ENCODE assay signal across 10 cellular contexts in the genomic region with DNA sequence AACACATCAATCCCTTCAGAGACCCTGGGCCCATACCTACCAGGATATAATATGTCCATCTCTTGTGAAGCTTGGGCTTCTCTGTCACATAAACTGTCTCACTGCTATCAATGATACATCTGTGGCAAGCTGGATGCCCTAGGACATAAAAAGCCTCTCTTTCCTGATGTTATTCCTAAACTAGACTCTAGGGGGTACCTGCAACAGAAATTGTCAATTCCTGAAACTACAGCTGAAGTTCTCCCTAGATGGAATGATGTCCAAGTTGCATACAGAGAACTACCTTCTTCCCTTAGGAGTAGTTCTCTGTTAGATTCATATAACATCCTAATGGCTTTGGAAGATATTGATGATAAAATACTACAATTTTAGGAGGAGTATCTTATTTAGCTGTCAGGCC. TPM values are rescaled to one million over a fixed set of nuclear protein-coding genes. Genes with fewer than 3 reads are reported as not detected.
DNase-seq lines count a peak whose midpoint lies in the region; ATAC-seq and TF ChIP-seq lines count a peak whose summit lies in the region.
"Had no signal": no experiment of that assay in that cellular context is flagged by ENCODE, and none has a peak within 500 bp of the region (broad histone marks: within the 10 kb centered on the region; RNA-seq: fewer than 3 reads in every experiment).

No MANE protein-coding gene starts in this region.

- no peak overlapping the region for H3K4me3 ChIP-seq in H7 (ENCODE audit: insufficient read depth, low read depth, low read length)
- no peak overlapping the region for H3K4me3 ChIP-seq in PC-3 (ENCODE audit: low read length)
- H3K4me3 ChIP-seq in fibroblast of villous mesenchyme (ENCODE audit: low read depth, low read length): no peak overlapping the region
- no peak overlapping the region for H3K4me3 ChIP-seq in right atrium auricular region
- H3K4me3 ChIP-seq: left lung had no signal

- H3F3A ChIP-seq in PC-3 (ENCODE audit: low read length, unreplicated experiment): no peaks in the 10 kb centered on the region

- H2AFZ ChIP-seq in PC-3 (ENCODE audit: low read length): no peak overlapping the region

- TF ChIP-seq CTCF in PC-3 (conservative IDR thresholded peaks at IDR 0.05; ENCODE audit: low read depth, low read length) (peak; percentile 59), fibroblast of villous mesenchyme (IDR thresholded peaks at IDR 0.05; ENCODE audit: insufficient read depth, low read depth, low read length) (peak; percentile 52), omental fat pad (IDR thresholded peaks at IDR 0.05) (no peak), right atrium auricular region (IDR thresholded peaks at IDR 0.05) (no peak)

- intact Hi-C loops in PC-3 (cut with micrococcal nuclease) (no loop called here), Right ventricle myocardium inferior (cut with DNase I) (no loop called here)

- no peak overlapping the region for H3K4me2 ChIP-seq in PC-3 (ENCODE audit: low read length)

- H3K36me3 ChIP-seq in H7 (replicated peaks; ENCODE audit: control insufficient read depth, insufficient read depth, low read length) (no peaks in the 10 kb centered on the region), PC-3 (ENCODE audit: low read depth, low read length) (no peaks in the 10 kb centered on the region), right atrium auricular region (no peaks in the 10 kb centered on the region)
- H3K36me3 ChIP-seq: left lung had no signal

- CTCF ChIA-PET in PC-3 (lab: Charles Lee): no interaction called here

- H4K20me1 ChIP-seq in PC-3 (ENCODE audit: low read length): no peaks in the 10 kb centered on the region

- POLR2A ChIA-PET in PC-3 (lab: Charles Lee; ENCODE audit: unreplicated experiment): no interaction called here

- H3K9ac ChIP-seq in PC-3 (ENCODE audit: low read length): no peak overlapping the region

- H3K9me2 ChIP-seq in PC-3 (replicated peaks; ENCODE audit: low read length): no peaks in the 10 kb centered on the region

- ATAC-seq in PC-3: peak; percentile 27; the same call in 1 of the 2 replicates
- ATAC-seq in omental fat pad (ENCODE audit: low FRiP score): no peak
- ATAC-seq in Right ventricle myocardium inferior: no peak
- ATAC-seq: left lung had no signal

- no peaks in the 10 kb centered on the region for H3K79me2 ChIP-seq in PC-3 (ENCODE audit: low read length)

- BruUV-seq in PC-3 (replicated peaks; lab: Mats Ljungman, UMichigan): no TSS peak

- H3K4me1 ChIP-seq in PC-3 (ENCODE audit: insufficient read depth, low read length) (no peaks in the 10 kb centered on the region), right atrium auricular region (no peaks in the 10 kb centered on the region)
- H3K4me1 ChIP-seq: left lung had no signal

- no peaks in the 10 kb centered on the region for H3K27me3 ChIP-seq in H7 (ENCODE audit: control insufficient read depth, insufficient read depth, low read length)
- H3K27me3 ChIP-seq in PC-3 (ENCODE audit: low read length): peaks cover 16% of the 10 kb centered on the region; the same call in 1 of the 2 replicates
- no peaks in the 10 kb centered on the region for H3K27me3 ChIP-seq in right atrium auricular region
- H3K27me3 ChIP-seq: left lung had no signal

- H3K27ac ChIP-seq in PC-3 (ENCODE audit: low read length): no peak overlapping the region
- no peak overlapping the region for H3K27ac ChIP-seq in right atrium auricular region
- H3K27ac ChIP-seq: left lung had no signal

- peak; percentile 16 for DNase-seq in AG20443 (ENCODE audit: low spot score)
- DNase-seq in H7: peak; percentile 4
- peak; percentile 53 for DNase-seq in PC-3
- peak; percentile 18 for DNase-seq in fibroblast of villous mesenchyme (ENCODE audit: low read depth)
- DNase-seq in omental fat pad (ENCODE audit: low spot score): no peak
- DNase-seq in right atrium auricular region (ENCODE audit: low spot score): no peak
- DNase-seq in Right ventricle myocardium inferior (ENCODE audit: missing footprints): no peak
- no peak for DNase-seq in amniotic stem cell (lab: John Stamatoyannopoulos, UW)
- DNase-seq: activated T-cell treated with anti-CD3 and anti-CD28 coated beads for 4 hours, left lung had no signal

- H3K9me3 ChIP-seq in PC-3 (ENCODE audit: low read length): no peaks in the 10 kb centered on the region
- H3K9me3 ChIP-seq in right atrium auricular region: no peaks in the 10 kb centered on the region
- H3K9me3 ChIP-seq: left lung had no signal

RNA-seq across cellular contexts. Expression of a gene that starts 35.8 kb away (rescaled TPM):
- total RNA-seq in H7 (2014; rRNA removed; shearing (Covaris generic)): under 0.01 TPM in 1 of 2 replicates, not detected in the other
- total RNA-seq in PC-3 (2014; rRNA removed): not detected in 2 replicates
- total RNA-seq in fibroblast of villous mesenchyme: 3.0 and 6.8 TPM in 2 replicates
- 1 to 10 TPM; 2.3 to 6.4 (median 4.6) TPM for total RNA-seq in omental fat pad
- total RNA-seq in right atrium auricular region: 10 to 100 TPM in 1 of 2 donors, 1 to 10 TPM in 1; 8.2 to 13.1 TPM
- 8.4 TPM for total RNA-seq in Right ventricle myocardium inferior

Comparison
In these comparisons a context has a peak if more than half of its experiments do, and no peak if none do; other contexts are left out.
1. DNase-seq: peak in AG20443 (single experiment), H7 (single experiment), PC-3 (single experiment) and fibroblast of villous mesenchyme (single experiment); none in omental fat pad (single experiment), right atrium auricular region (single experiment), Right ventricle myocardium inferior (single experiment) and amniotic stem cell (single experiment).
2. CTCF ChIP-seq: peak in PC-3 (single experiment) and fibroblast of villous mesenchyme (single experiment); none in omental fat pad (0 of 3) and right atrium auricular region (0 of 2).